23 cellular contexts compared by ENCODE assay signal in the genomic region with DNA sequence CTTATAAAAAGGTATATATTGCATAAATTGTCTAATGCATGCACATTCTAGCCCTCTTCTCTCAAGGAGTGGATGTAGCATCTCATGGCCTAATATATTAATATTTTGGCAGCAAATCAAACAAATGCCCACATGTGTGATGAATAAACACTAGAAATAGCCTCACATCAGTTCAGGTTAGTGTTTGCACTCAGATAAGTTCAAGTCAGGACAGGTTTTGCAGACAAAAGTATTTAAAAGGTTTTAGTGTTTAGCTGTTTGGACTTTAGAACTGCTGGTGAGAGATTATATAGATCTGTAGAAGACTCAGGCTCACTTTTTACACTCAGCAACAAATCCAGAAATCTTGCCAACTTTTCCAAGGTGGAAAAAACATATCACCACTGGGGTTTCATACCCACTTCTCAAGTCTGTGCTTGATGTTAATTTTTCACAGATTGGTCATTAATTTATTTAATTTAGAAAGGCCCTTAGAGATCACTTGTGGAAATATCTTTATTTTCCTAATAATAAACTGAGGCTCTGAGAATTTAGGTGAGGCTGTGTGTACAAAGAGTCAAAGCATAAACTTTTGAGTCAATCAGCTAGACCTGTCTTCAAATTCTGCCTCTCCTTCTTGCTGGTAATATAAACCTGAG.
DNase-seq lines count a peak whose midpoint lies in the region; ATAC-seq and TF ChIP-seq lines count a peak whose summit lies in the region.
"Had no signal": no experiment of that assay in that cellular context is flagged by ENCODE, and none has a peak within 500 bp of the region (broad histone marks: within the 10 kb centered on the region; RNA-seq: fewer than 3 reads in every experiment).

No MANE protein-coding gene starts in this region.

- H3K79me2 ChIP-seq in SK-N-SH (ENCODE audit: insufficient read depth), result no peaks in the 10 kb centered on the region

- H3K9me3 ChIP-seq in SK-N-SH, result no peaks in the 10 kb centered on the region
- H3K9me3 ChIP-seq in mucosa of descending colon, result no peaks in the 10 kb centered on the region

- intact Hi-C loops in mucosa of descending colon (cut with DNase I, micrococcal nuclease), result no loop called here

- no peak for DNase-seq in SK-N-SH
- peak; percentile 6 for DNase-seq in epithelial cell of prostate (ENCODE audit: low read depth, low spot score)
- DNase-seq in mucosa of descending colon, result no peak
- no peak for DNase-seq in NCI-H69 (lab: John Stamatoyannopoulos, UW)
- DNase-seq in NCI-H510A (lab: John Stamatoyannopoulos, UW), result no peak
- no peak for DNase-seq in kidney tubule cell (ENCODE audit: low spot score)
- DNase-seq: 8988T; AML-193; C1 segment of cervical spinal cord; CD8-positive, alpha-beta T cell; DMS79 treated with DMSO at 0.1 percent for 48 hours; KG1; NCI-H1092 treated with DMSO at 0.1 percent for 48 hours; NCI-H1436 treated with DMSO at 0.1 percent for 48 hours; NCI-H1930; NCI-H2227 treated with DMSO at 0.1 percent for 48 hours; NCI-H510A treated with DMSO at 0.1 percent for 48 hours; NCI-H774; NK-92 treated with Interleukin-12 subunit alpha and Interleukin-12 subunit beta, amount 100 ng/mL, for 24 hours; SHP77 treated with DMSO at 0.1 percent for 48 hours had no signal

- no peak overlapping the region for H3K4me2 ChIP-seq in SK-N-SH

- no peak for TF ChIP-seq CTCF in SK-N-SH (IDR thresholded peaks at IDR 0.05)
- TF ChIP-seq CTCF in mucosa of descending colon (IDR thresholded peaks at IDR 0.05), result no peak

- H2AFZ ChIP-seq in SK-N-SH (ENCODE audit: low read depth), result no peak overlapping the region

- H3K27me3 ChIP-seq in SK-N-SH (ENCODE audit: insufficient read depth), result no peaks in the 10 kb centered on the region

- H4K20me1 ChIP-seq in SK-N-SH (ENCODE audit: insufficient read depth), result no peaks in the 10 kb centered on the region

- POLR2A ChIA-PET in SK-N-SH (lab: Yijun Ruan, JAX), result no interaction called here

- CTCF ChIA-PET in SK-N-SH (lab: Yijun Ruan, JAX), result interaction anchor here (1.3 kb wide), 1 partner anchor 588 kb away, joined by 4 read pairs; no protein-coding TSS in a partner anchor

- no peaks in the 10 kb centered on the region for H3F3A ChIP-seq in SK-N-SH (replicated peaks; ENCODE audit: insufficient read depth)

- TF ChIP-seq EP300 in SK-N-SH (IDR thresholded peaks at IDR 0.05; ENCODE audit: borderline replicate concordance in 1 of 2, low read depth in 1 of 2, low read length in 1 of 2), result no peak

- H3K27ac ChIP-seq in SK-N-SH (ENCODE audit: low read depth in 2 of 2, low read length in 1 of 2) (no peak overlapping the region), epithelial cell of prostate (no peak overlapping the region)
- H3K27ac ChIP-seq: RWPE1, SK-N-MC had no signal

- H3K36me3 ChIP-seq in SK-N-SH (replicated peaks in 1 of 2; ENCODE audit: control insufficient read depth in 1 of 2, insufficient read depth in 2 of 2, low read length in 1 of 2) (no peaks in the 10 kb centered on the region), mucosa of descending colon (ENCODE audit: low read depth) (no peaks in the 10 kb centered on the region)

- ATAC-seq in SK-N-SH treated with all-trans-retinoic acid at 6 μM for 48 hours (peak; percentile 65), mucosa of descending colon (peak; percentile 57)
- ATAC-seq: CD8-positive, alpha-beta T cell had no signal

- H3K9ac ChIP-seq in SK-N-SH, result no peak overlapping the region

- no peak overlapping the region for H3K4me3 ChIP-seq in SK-N-SH (ENCODE audit: low read depth in 2 of 2, low read length in 1 of 2)
- H3K4me3 ChIP-seq in mucosa of descending colon, result no peak overlapping the region
- H3K4me3 ChIP-seq: SK-N-MC had no signal

- H3K4me1 ChIP-seq in SK-N-SH (ENCODE audit: control insufficient read depth in 1 of 2, insufficient read depth in 2 of 2, low read depth in 1 of 2, low read length in 1 of 2) (peaks cover 0 to 3% of the 10 kb centered on the region in 2 experiments; a peak in 1 of 4 replicates), mucosa of descending colon (ENCODE audit: low read depth) (no peaks in the 10 kb centered on the region)

- no peaks in the 10 kb centered on the region for H3K9me2 ChIP-seq in SK-N-SH

- no peak for TF ChIP-seq RAD21 in SK-N-SH (IDR thresholded peaks at IDR 0.05; ENCODE audit: low read length)

TF ChIP-seq in SK-N-SH treated with all-trans-retinoic acid at 6 μM for 48 hours, 23 proteins besides CTCF, POLR2A, EP300 and RAD21 (continues in another document):
- TF ChIP-seq, protein P1, sequence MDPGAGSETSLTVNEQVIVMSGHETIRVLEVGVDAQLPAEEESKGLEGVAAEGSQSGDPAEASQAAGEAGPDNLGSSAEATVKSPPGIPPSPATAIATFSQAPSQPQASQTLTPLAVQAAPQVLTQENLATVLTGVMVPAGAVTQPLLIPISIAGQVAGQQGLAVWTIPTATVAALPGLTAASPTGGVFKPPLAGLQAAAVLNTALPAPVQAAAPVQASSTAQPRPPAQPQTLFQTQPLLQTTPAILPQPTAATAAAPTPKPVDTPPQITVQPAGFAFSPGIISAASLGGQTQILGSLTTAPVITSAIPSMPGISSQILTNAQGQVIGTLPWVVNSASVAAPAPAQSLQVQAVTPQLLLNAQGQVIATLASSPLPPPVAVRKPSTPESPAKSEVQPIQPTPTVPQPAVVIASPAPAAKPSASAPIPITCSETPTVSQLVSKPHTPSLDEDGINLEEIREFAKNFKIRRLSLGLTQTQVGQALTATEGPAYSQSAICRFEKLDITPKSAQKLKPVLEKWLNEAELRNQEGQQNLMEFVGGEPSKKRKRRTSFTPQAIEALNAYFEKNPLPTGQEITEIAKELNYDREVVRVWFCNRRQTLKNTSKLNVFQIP (CRISPR knock-in tag; IDR thresholded peaks at IDR 0.05; ENCODE audit: borderline replicate concordance, low read depth), result no peak
- TF ChIP-seq OSR1 (CRISPR knock-in tag; IDR thresholded peaks at IDR 0.05) (no peak), ZNF70 (CRISPR knock-in tag; IDR thresholded peaks at IDR 0.05) (no peak), RARB (CRISPR knock-in tag; IDR thresholded peaks at IDR 0.05) (no peak), GLIS3 (CRISPR knock-in tag; IDR thresholded peaks at IDR 0.05) (no peak), ZC3H10 (CRISPR knock-in tag; IDR thresholded peaks at IDR 0.05) (no peak), ARNTL (CRISPR knock-in tag; IDR thresholded peaks at IDR 0.05; ENCODE audit: borderline replicate concordance, low read depth) (no peak), ZFP3 (CRISPR knock-in tag; IDR thresholded peaks at IDR 0.05) (no peak), TCF4 (CRISPR knock-in tag; IDR thresholded peaks at IDR 0.05; ENCODE audit: borderline replicate concordance) (no peak)
- TF ChIP-seq, protein P2, sequence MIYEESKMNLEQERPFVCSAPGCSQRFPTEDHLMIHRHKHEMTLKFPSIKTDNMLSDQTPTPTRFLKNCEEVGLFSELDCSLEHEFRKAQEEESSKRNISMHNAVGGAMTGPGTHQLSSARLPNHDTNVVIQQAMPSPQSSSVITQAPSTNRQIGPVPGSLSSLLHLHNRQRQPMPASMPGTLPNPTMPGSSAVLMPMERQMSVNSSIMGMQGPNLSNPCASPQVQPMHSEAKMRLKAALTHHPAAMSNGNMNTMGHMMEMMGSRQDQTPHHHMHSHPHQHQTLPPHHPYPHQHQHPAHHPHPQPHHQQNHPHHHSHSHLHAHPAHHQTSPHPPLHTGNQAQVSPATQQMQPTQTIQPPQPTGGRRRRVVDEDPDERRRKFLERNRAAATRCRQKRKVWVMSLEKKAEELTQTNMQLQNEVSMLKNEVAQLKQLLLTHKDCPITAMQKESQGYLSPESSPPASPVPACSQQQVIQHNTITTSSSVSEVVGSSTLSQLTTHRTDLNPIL (CRISPR knock-in tag; IDR thresholded peaks at IDR 0.05; ENCODE audit: low read depth), result no peak

TF ChIP-seq in SK-N-SH, 30 proteins besides CTCF, POLR2A, EP300 and RAD21:
- TF ChIP-seq NRF1 (IDR thresholded peaks at IDR 0.05; ENCODE audit: low read depth, low read length) (no peak), CHD2 (IDR thresholded peaks at IDR 0.05; ENCODE audit: low read length, partially characterized antibody) (no peak), RFX5 (IDR thresholded peaks at IDR 0.05; ENCODE audit: low read length) (no peak), SIN3A (IDR thresholded peaks at IDR 0.05; ENCODE audit: borderline replicate concordance, low read depth, low read length) (no peak), GATA2 (CRISPR knock-in tag; IDR thresholded peaks at IDR 0.05) (no peak), YY1 (IDR thresholded peaks at IDR 0.05; ENCODE audit: low read depth) (no peak)
- TF ChIP-seq, protein P3, sequence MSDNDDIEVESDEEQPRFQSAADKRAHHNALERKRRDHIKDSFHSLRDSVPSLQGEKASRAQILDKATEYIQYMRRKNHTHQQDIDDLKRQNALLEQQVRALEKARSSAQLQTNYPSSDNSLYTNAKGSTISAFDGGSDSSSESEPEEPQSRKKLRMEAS (IDR thresholded peaks at IDR 0.05; ENCODE audit: low read depth), result no peak
